In the genomic region with DNA sequence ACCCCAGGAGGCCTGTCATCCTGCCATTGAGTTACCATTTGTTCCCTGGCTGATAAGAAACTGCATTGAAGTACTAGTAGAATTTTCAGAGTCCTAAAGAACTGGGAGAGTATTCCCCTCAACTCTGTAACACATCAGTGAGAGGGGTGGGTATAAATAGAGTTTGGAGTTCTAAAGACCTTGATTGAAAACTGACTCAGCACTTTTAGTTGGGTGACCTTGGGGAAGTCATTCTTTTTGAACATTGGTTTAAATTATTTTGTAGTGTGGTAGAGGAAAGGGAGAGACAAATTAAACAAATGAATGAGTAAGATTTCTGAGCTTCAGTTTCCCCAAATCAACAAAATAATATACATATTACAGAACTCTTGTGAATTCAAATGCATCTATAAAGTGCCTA, we compare ENCODE assay signal across 2 cellular contexts.
TF ChIP-seq lines count a peak whose summit lies in the region.

No MANE protein-coding gene starts in this region.

TF ChIP-seq in HepG2, 621 proteins besides CTCF, POLR2A, EP300 and RAD21 (continued from another document):
- TF ChIP-seq KLF13 (CRISPR knock-in tag; IDR thresholded peaks at IDR 0.05) (no peak), YY1 (IDR thresholded peaks at IDR 0.05; ENCODE audit: insufficient read depth, insufficient replicate concordance, low read depth, low read length) (no peak), FOXP1 (IDR thresholded peaks at IDR 0.05) (no peak), FOXP1 (CRISPR knock-in tag; IDR thresholded peaks at IDR 0.05) (no peak), ZNF713 (CRISPR knock-in tag; IDR thresholded peaks at IDR 0.05) (no peak), THYN1 (CRISPR knock-in tag; IDR thresholded peaks at IDR 0.05; ENCODE audit: borderline replicate concordance, low read depth) (no peak), MAFF (IDR thresholded peaks at IDR 0.05; ENCODE audit: low read depth, low read length) (peak; percentile 93), SP140L (CRISPR knock-in tag; IDR thresholded peaks at IDR 0.05; ENCODE audit: borderline replicate concordance) (no peak), DRAP1 (CRISPR knock-in tag; IDR thresholded peaks at IDR 0.05) (no peak)

TF ChIP-seq in K562, 482 proteins besides CTCF, POLR2A, EP300 and RAD21 (continued from another document):
- TF ChIP-seq ZNF316 (IDR thresholded peaks at IDR 0.05) (peak; percentile 87), MAFG (tag; conservative IDR thresholded peaks at IDR 0.05) (peak; percentile 73), ESRRA (IDR thresholded peaks at IDR 0.05; ENCODE audit: borderline replicate concordance, low read depth) (no peak), MAFK (IDR thresholded peaks at IDR 0.05; ENCODE audit: low read length) (peak; percentile 84), E2F1 (CRISPR knock-in tag; IDR thresholded peaks at IDR 0.05) (no peak), ZNF639 (CRISPR knock-in tag; conservative IDR thresholded peaks at IDR 0.05 in 1 of 2, IDR thresholded peaks at IDR 0.05 in 1 of 2) (no peak)
- TF ChIP-seq, protein P1, sequence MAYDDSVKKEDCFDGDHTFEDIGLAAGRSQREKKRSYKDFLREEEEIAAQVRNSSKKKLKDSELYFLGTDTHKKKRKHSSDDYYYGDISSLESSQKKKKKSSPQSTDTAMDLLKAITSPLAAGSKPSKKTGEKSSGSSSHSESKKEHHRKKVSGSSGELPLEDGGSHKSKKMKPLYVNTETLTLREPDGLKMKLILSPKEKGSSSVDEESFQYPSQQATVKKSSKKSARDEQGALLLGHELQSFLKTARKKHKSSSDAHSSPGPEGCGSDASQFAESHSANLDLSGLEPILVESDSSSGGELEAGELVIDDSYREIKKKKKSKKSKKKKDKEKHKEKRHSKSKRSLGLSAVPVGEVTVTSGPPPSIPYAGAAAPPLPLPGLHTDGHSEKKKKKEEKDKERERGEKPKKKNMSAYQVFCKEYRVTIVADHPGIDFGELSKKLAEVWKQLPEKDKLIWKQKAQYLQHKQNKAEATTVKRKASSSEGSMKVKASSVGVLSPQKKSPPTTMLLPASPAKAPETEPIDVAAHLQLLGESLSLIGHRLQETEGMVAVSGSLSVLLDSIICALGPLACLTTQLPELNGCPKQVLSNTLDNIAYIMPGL (CRISPR knock-in tag; IDR thresholded peaks at IDR 0.05) = no peak
